ENCODE assay signal across 1 cellular context in genomic region chr3:186612721-186613636, GRCh38.
TF ChIP-seq lines count a peak whose summit lies in the region.

A gene with protein sequence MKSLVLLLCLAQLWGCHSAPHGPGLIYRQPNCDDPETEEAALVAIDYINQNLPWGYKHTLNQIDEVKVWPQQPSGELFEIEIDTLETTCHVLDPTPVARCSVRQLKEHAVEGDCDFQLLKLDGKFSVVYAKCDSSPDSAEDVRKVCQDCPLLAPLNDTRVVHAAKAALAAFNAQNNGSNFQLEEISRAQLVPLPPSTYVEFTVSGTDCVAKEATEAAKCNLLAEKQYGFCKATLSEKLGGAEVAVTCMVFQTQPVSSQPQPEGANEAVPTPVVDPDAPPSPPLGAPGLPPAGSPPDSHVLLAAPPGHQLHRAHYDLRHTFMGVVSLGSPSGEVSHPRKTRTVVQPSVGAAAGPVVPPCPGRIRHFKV (plus strand): TSS chr3:186613060. CDS start chr3:186613142, 82 bp downstream.

TF ChIP-seq in HepG2, 621 proteins besides CTCF, POLR2A, EP300 and RAD21 (continued from another document and continues in another):
- TF ChIP-seq, protein P1, sequence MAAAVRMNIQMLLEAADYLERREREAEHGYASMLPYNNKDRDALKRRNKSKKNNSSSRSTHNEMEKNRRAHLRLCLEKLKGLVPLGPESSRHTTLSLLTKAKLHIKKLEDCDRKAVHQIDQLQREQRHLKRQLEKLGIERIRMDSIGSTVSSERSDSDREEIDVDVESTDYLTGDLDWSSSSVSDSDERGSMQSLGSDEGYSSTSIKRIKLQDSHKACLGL (CRISPR knock-in tag; IDR thresholded peaks at IDR 0.05): no peak
- TF ChIP-seq ZNF225 (CRISPR knock-in tag; IDR thresholded peaks at IDR 0.05) (no peak), PAX8 (CRISPR knock-in tag; IDR thresholded peaks at IDR 0.05; ENCODE audit: borderline replicate concordance) (peak; percentile 72; the same call in 1 of the 2 replicates), ZBTB39 (CRISPR knock-in tag; IDR thresholded peaks at IDR 0.05) (no peak), ZNF609 (CRISPR knock-in tag; IDR thresholded peaks at IDR 0.05; ENCODE audit: borderline replicate concordance) (peak; percentile 94), DBP (CRISPR knock-in tag; IDR thresholded peaks at IDR 0.05; ENCODE audit: not compliant biosample characterization) (no peak), FOXM1 (CRISPR knock-in tag; IDR thresholded peaks at IDR 0.05) (no peak), ZNF713 (CRISPR knock-in tag; IDR thresholded peaks at IDR 0.05) (no peak), NCOA1 (CRISPR knock-in tag; IDR thresholded peaks at IDR 0.05) (peak; percentile 92; the same call in 1 of the 2 replicates), ZNF441 (CRISPR knock-in tag; IDR thresholded peaks at IDR 0.05; ENCODE audit: borderline replicate concordance) (peak; percentile 72; the same call in 1 of the 2 replicates), NR2F2 (IDR thresholded peaks at IDR 0.05; ENCODE audit: borderline replicate concordance, low read depth) (no peak), MTERF4 (CRISPR knock-in tag; IDR thresholded peaks at IDR 0.05) (0 out of 2 replicates have a peak, but pooled peaks have one; percentile 12), STAG1 (CRISPR knock-in tag; IDR thresholded peaks at IDR 0.05) (peak; percentile 14), FOXJ3 (CRISPR knock-in tag; IDR thresholded peaks at IDR 0.05; ENCODE audit: borderline replicate concordance) (peak; percentile 97; the same call in 1 of the 2 replicates), MTA3 (CRISPR knock-in tag; IDR thresholded peaks at IDR 0.05) (no peak), MAFK (conservative IDR thresholded peaks at IDR 0.05 in 1 of 2, IDR thresholded peaks at IDR 0.05 in 1 of 2; ENCODE audit: low read length in 2 of 2) (no peak), ETS1 (CRISPR knock-in tag; IDR thresholded peaks at IDR 0.05) (peak; percentile 89; the same call in 1 of the 2 replicates), ZNF446 (CRISPR knock-in tag; IDR thresholded peaks at IDR 0.05) (no peak), KAT2B (IDR thresholded peaks at IDR 0.05; ENCODE audit: borderline replicate concordance, low read depth, low read length) (no peak), ISX (CRISPR knock-in tag; conservative IDR thresholded peaks at IDR 0.05) (0 out of 2 replicates have a peak, but pooled peaks have one; percentile 17), ETV5 (CRISPR knock-in tag; IDR thresholded peaks at IDR 0.05; ENCODE audit: borderline replicate concordance) (peak; percentile 99), KLF12 (CRISPR knock-in tag; IDR thresholded peaks at IDR 0.05; ENCODE audit: borderline replicate concordance) (no peak), EZH2 (conservative IDR thresholded peaks at IDR 0.05; ENCODE audit: low read depth, low read length) (no peak), HOXD1 (CRISPR knock-in tag; IDR thresholded peaks at IDR 0.05) (peak; percentile 72; the same call in 1 of the 2 replicates)
- TF ChIP-seq, protein P2, sequence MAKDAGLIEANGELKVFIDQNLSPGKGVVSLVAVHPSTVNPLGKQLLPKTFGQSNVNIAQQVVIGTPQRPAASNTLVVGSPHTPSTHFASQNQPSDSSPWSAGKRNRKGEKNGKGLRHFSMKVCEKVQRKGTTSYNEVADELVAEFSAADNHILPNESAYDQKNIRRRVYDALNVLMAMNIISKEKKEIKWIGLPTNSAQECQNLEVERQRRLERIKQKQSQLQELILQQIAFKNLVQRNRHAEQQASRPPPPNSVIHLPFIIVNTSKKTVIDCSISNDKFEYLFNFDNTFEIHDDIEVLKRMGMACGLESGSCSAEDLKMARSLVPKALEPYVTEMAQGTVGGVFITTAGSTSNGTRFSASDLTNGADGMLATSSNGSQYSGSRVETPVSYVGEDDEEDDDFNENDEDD (CRISPR knock-in tag; IDR thresholded peaks at IDR 0.05; ENCODE audit: borderline replicate concordance): peak; percentile 60; the same call in 1 of the 2 replicates
- TF ChIP-seq, protein P3, sequence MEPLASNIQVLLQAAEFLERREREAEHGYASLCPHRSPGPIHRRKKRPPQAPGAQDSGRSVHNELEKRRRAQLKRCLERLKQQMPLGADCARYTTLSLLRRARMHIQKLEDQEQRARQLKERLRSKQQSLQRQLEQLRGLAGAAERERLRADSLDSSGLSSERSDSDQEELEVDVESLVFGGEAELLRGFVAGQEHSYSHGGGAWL (CRISPR knock-in tag; IDR thresholded peaks at IDR 0.05): no peak; the same call in 1 of the 2 replicates
- TF ChIP-seq, protein P4, sequence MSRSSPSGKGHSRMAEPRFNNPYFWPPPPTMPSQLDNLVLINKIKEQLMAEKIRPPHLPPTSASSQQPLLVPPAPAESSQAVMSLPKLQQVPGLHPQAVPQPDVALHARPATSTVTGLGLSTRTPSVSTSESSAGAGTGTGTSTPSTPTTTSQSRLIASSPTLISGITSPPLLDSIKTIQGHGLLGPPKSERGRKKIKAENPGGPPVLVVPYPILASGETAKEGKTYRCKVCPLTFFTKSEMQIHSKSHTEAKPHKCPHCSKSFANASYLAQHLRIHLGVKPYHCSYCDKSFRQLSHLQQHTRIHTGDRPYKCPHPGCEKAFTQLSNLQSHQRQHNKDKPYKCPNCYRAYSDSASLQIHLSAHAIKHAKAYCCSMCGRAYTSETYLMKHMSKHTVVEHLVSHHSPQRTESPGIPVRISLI (CRISPR knock-in tag; IDR thresholded peaks at IDR 0.05; ENCODE audit: borderline replicate concordance): peak; percentile 100
- TF ChIP-seq, protein P5, sequence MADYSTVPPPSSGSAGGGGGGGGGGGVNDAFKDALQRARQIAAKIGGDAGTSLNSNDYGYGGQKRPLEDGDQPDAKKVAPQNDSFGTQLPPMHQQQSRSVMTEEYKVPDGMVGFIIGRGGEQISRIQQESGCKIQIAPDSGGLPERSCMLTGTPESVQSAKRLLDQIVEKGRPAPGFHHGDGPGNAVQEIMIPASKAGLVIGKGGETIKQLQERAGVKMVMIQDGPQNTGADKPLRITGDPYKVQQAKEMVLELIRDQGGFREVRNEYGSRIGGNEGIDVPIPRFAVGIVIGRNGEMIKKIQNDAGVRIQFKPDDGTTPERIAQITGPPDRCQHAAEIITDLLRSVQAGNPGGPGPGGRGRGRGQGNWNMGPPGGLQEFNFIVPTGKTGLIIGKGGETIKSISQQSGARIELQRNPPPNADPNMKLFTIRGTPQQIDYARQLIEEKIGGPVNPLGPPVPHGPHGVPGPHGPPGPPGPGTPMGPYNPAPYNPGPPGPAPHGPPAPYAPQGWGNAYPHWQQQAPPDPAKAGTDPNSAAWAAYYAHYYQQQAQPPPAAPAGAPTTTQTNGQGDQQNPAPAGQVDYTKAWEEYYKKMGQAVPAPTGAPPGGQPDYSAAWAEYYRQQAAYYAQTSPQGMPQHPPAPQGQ (CRISPR knock-in tag; IDR thresholded peaks at IDR 0.05; ENCODE audit: borderline replicate concordance): no peak
- TF ChIP-seq, protein P6, sequence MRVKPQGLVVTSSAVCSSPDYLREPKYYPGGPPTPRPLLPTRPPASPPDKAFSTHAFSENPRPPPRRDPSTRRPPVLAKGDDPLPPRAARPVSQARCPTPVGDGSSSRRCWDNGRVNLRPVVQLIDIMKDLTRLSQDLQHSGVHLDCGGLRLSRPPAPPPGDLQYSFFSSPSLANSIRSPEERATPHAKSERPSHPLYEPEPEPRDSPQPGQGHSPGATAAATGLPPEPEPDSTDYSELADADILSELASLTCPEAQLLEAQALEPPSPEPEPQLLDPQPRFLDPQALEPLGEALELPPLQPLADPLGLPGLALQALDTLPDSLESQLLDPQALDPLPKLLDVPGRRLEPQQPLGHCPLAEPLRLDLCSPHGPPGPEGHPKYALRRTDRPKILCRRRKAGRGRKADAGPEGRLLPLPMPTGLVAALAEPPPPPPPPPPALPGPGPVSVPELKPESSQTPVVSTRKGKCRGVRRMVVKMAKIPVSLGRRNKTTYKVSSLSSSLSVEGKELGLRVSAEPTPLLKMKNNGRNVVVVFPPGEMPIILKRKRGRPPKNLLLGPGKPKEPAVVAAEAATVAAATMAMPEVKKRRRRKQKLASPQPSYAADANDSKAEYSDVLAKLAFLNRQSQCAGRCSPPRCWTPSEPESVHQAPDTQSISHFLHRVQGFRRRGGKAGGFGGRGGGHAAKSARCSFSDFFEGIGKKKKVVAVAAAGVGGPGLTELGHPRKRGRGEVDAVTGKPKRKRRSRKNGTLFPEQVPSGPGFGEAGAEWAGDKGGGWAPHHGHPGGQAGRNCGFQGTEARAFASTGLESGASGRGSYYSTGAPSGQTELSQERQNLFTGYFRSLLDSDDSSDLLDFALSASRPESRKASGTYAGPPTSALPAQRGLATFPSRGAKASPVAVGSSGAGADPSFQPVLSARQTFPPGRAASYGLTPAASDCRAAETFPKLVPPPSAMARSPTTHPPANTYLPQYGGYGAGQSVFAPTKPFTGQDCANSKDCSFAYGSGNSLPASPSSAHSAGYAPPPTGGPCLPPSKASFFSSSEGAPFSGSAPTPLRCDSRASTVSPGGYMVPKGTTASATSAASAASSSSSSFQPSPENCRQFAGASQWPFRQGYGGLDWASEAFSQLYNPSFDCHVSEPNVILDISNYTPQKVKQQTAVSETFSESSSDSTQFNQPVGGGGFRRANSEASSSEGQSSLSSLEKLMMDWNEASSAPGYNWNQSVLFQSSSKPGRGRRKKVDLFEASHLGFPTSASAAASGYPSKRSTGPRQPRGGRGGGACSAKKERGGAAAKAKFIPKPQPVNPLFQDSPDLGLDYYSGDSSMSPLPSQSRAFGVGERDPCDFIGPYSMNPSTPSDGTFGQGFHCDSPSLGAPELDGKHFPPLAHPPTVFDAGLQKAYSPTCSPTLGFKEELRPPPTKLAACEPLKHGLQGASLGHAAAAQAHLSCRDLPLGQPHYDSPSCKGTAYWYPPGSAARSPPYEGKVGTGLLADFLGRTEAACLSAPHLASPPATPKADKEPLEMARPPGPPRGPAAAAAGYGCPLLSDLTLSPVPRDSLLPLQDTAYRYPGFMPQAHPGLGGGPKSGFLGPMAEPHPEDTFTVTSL (CRISPR knock-in tag; IDR thresholded peaks at IDR 0.05; ENCODE audit: borderline replicate concordance): peak; percentile 97
- TF ChIP-seq, protein P7, sequence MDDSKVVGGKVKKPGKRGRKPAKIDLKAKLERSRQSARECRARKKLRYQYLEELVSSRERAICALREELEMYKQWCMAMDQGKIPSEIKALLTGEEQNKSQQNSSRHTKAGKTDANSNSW (CRISPR knock-in tag; IDR thresholded peaks at IDR 0.05; ENCODE audit: borderline replicate concordance): no peak
